ENCODE assay signal across 1 cellular context in the genomic region with DNA sequence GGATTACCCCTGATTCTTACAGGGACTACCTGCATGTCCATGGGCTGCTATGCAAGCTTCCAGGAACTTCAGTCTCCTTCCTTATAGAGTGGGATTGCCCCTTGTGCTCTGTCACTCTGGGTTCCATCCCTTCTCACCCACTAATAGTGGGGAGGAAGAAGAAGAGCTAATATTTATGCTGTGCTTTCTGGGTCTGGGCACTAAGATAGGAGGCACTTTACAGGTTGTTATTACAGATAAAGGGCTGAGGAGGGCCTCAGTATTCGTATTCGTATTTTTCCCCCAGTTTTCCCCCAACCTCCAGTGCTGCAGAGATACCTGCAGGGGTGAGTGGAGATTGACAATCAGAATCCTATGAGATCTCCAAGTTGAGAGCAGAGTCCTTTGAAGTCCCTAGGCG.
A peak's percentile ranks its signal among the peaks of the same experiment; 100 is the strongest.
TF ChIP-seq lines count a peak whose summit lies in the region.

No MANE protein-coding gene starts in this region.

TF ChIP-seq in K562, 482 proteins besides CTCF, POLR2A, EP300 and RAD21:
- TF ChIP-seq XRCC3 (IDR thresholded peaks at IDR 0.05) (no peak), DACH1 (IDR thresholded peaks at IDR 0.05; ENCODE audit: partially characterized antibody) (peak; percentile 36), CBFA2T2 (conservative IDR thresholded peaks at IDR 0.05) (peak; percentile 25; the same call in 1 of the 2 replicates), CBFA2T3 (IDR thresholded peaks at IDR 0.05) (peak; percentile 65), CBX3 (IDR thresholded peaks at IDR 0.05; ENCODE audit: borderline replicate concordance in 1 of 2, low read length in 2 of 2) (no peak), TAL1 (IDR thresholded peaks at IDR 0.05) (peak; percentile 60), ARID1B (IDR thresholded peaks at IDR 0.05) (peak; percentile 45; the same call in 1 of the 2 replicates), TCF3 (CRISPR knock-in tag; IDR thresholded peaks at IDR 0.05) (peak; percentile 13; the same call in 1 of the 2 replicates)
